Comparison of ENCODE assay signal across 1 cellular context in the genomic region with DNA sequence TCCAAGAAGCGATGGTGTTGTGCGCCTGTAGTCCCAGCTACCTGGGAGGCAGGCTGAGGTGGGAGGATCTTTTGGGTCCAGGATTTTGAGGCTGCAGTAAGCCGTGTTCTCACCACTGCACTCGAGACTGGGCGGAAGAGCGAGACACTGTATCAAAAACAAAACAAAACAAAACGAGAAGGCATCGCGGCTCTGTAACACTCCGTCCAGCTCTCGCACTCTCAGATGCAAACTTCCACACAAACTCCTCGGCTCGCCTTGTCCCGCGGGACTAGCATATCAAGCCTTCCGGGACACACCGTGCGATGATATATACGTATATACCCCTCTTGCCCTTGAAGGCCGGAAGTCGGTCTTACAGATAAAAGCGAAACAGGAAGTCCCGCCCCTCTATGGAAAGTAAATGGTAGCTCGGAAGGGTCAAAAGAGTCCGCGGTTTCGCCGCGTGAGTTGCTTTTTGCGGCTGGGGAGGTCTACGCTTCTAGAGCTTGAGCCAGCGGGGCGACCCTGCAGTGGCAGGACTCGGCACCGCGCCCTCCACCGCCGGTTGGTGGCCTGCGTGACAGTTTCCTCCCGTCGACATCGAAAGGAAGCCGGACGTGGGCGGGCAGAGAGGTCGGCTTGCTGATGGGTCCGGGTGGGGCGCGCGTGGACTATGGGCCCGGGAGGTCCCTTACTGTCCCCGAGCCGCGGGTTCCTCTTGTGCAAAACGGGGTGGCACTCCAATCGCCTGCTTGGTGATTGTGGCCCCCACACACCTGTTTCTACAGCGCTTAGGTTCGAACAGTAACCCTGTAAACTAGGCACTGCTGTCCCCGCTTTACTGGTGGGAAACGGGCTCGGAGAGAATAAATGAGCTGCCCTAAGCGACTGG.
TF ChIP-seq lines count a peak whose summit lies in the region.

A gene with protein sequence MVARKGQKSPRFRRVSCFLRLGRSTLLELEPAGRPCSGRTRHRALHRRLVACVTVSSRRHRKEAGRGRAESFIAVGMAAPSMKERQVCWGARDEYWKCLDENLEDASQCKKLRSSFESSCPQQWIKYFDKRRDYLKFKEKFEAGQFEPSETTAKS (plus strand): TSS at position 393 of the 874 bp plus-strand sequence. CDS start 11 bp downstream, at position 404.

TF ChIP-seq in HepG2, 621 proteins besides CTCF, POLR2A, EP300 and RAD21 (continued from another document and continues in another):
- TF ChIP-seq ZNF44 (CRISPR knock-in tag; IDR thresholded peaks at IDR 0.05) (peak; percentile 92; the same call in 1 of the 2 replicates), ZNF850 (CRISPR knock-in tag; conservative IDR thresholded peaks at IDR 0.05) (no peak), CBFB (CRISPR knock-in tag; IDR thresholded peaks at IDR 0.05) (peak; percentile 99), REL (CRISPR knock-in tag; conservative IDR thresholded peaks at IDR 0.05) (no peak), ZSCAN30 (CRISPR knock-in tag; IDR thresholded peaks at IDR 0.05) (no peak), ESRRA (CRISPR knock-in tag; IDR thresholded peaks at IDR 0.05; ENCODE audit: low read depth) (peak; percentile 90), TGIF2 (CRISPR knock-in tag; IDR thresholded peaks at IDR 0.05) (0 out of 2 replicates have a peak, but pooled peaks have one; percentile 13), ETV6 (CRISPR knock-in tag; conservative IDR thresholded peaks at IDR 0.05) (peak; percentile 72; the same call in 1 of the 2 replicates), NFKBIZ (CRISPR knock-in tag; IDR thresholded peaks at IDR 0.05) (peak; percentile 50; the same call in 1 of the 2 replicates), RFXAP (CRISPR knock-in tag; IDR thresholded peaks at IDR 0.05; ENCODE audit: borderline replicate concordance) (peak; percentile 58; the same call in 1 of the 2 replicates), ASH2L (IDR thresholded peaks at IDR 0.05; ENCODE audit: insufficient read length, low read depth, low read length) (peak; percentile 99), FOXC1 (CRISPR knock-in tag; IDR thresholded peaks at IDR 0.05; ENCODE audit: borderline replicate concordance) (peak; percentile 85), EED (CRISPR knock-in tag; IDR thresholded peaks at IDR 0.05) (peak; percentile 92), NFE2L1 (CRISPR knock-in tag; IDR thresholded peaks at IDR 0.05; ENCODE audit: borderline replicate concordance) (peak; percentile 88; the same call in 1 of the 2 replicates), ZNF563 (CRISPR knock-in tag; IDR thresholded peaks at IDR 0.05) (peak; percentile 80), ZBTB7A (CRISPR knock-in tag; IDR thresholded peaks at IDR 0.05) (no peak), ERF (CRISPR knock-in tag; IDR thresholded peaks at IDR 0.05) (peak; percentile 66; the same call in 1 of the 2 replicates), HNF4A (CRISPR knock-in tag; IDR thresholded peaks at IDR 0.05) (peak; percentile 57)
- TF ChIP-seq, protein P1, sequence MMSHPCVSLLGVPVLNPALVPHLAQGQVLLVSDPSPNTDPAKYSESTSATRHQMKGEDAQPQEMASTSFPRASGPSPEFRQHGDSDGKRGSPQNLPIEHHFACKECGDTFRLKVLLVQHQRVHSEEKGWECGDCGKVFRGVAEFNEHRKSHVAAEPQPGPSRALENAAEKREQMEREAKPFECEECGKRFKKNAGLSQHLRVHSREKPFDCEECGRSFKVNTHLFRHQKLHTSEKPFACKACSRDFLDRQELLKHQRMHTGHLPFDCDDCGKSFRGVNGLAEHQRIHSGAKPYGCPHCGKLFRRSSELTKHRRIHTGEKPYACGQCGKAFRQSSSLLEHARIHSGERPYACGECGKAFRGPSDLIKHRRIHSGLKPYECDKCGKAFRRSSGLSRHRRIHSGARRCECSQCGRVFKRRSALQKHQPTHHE (CRISPR knock-in tag; IDR thresholded peaks at IDR 0.05; ENCODE audit: borderline replicate concordance) = peak; percentile 85; the same call in 1 of the 2 replicates
- TF ChIP-seq, protein P2, sequence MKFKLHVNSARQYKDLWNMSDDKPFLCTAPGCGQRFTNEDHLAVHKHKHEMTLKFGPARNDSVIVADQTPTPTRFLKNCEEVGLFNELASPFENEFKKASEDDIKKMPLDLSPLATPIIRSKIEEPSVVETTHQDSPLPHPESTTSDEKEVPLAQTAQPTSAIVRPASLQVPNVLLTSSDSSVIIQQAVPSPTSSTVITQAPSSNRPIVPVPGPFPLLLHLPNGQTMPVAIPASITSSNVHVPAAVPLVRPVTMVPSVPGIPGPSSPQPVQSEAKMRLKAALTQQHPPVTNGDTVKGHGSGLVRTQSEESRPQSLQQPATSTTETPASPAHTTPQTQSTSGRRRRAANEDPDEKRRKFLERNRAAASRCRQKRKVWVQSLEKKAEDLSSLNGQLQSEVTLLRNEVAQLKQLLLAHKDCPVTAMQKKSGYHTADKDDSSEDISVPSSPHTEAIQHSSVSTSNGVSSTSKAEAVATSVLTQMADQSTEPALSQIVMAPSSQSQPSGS (CRISPR knock-in tag; IDR thresholded peaks at IDR 0.05) = 0 out of 2 replicates have a peak, but pooled peaks have one; percentile 64
- TF ChIP-seq, protein P3, sequence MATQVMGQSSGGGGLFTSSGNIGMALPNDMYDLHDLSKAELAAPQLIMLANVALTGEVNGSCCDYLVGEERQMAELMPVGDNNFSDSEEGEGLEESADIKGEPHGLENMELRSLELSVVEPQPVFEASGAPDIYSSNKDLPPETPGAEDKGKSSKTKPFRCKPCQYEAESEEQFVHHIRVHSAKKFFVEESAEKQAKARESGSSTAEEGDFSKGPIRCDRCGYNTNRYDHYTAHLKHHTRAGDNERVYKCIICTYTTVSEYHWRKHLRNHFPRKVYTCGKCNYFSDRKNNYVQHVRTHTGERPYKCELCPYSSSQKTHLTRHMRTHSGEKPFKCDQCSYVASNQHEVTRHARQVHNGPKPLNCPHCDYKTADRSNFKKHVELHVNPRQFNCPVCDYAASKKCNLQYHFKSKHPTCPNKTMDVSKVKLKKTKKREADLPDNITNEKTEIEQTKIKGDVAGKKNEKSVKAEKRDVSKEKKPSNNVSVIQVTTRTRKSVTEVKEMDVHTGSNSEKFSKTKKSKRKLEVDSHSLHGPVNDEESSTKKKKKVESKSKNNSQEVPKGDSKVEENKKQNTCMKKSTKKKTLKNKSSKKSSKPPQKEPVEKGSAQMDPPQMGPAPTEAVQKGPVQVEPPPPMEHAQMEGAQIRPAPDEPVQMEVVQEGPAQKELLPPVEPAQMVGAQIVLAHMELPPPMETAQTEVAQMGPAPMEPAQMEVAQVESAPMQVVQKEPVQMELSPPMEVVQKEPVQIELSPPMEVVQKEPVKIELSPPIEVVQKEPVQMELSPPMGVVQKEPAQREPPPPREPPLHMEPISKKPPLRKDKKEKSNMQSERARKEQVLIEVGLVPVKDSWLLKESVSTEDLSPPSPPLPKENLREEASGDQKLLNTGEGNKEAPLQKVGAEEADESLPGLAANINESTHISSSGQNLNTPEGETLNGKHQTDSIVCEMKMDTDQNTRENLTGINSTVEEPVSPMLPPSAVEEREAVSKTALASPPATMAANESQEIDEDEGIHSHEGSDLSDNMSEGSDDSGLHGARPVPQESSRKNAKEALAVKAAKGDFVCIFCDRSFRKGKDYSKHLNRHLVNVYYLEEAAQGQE (IDR thresholded peaks at IDR 0.05; ENCODE audit: borderline replicate concordance in 1 of 2, low read depth in 1 of 2, low read length in 2 of 2) = peak in 1 of 2 experiments; percentile 37; a peak in 1 of 4 replicates
- TF ChIP-seq, protein P4, sequence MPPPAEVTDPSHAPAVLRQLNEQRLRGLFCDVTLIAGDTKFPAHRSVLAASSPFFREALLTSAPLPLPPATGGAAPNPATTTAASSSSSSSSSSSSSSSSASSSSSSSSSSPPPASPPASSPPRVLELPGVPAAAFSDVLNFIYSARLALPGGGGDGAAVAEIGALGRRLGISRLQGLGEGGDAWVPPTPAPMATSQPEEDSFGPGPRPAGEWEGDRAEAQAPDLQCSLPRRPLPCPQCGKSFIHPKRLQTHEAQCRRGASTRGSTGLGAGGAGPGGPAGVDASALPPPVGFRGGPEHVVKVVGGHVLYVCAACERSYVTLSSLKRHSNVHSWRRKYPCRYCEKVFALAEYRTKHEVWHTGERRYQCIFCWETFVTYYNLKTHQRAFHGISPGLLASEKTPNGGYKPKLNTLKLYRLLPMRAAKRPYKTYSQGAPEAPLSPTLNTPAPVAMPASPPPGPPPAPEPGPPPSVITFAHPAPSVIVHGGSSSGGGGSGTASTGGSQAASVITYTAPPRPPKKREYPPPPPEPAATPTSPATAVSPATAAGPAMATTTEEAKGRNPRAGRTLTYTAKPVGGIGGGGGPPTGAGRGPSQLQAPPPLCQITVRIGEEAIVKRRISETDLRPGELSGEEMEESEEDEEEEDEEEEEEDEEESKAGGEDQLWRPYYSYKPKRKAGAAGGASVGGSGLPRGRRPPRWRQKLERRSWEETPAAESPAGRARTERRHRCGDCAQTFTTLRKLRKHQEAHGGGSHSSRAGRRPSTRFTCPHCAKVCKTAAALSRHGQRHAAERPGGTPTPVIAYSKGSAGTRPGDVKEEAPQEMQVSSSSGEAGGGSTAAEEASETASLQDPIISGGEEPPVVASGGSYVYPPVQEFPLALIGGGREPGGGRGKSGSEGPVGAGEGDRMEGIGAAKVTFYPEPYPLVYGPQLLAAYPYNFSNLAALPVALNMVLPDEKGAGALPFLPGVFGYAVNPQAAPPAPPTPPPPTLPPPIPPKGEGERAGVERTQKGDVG (CRISPR knock-in tag; IDR thresholded peaks at IDR 0.05; ENCODE audit: borderline replicate concordance) = 0 out of 2 replicates have a peak, but pooled peaks have one; percentile 48
- TF ChIP-seq, protein P5, sequence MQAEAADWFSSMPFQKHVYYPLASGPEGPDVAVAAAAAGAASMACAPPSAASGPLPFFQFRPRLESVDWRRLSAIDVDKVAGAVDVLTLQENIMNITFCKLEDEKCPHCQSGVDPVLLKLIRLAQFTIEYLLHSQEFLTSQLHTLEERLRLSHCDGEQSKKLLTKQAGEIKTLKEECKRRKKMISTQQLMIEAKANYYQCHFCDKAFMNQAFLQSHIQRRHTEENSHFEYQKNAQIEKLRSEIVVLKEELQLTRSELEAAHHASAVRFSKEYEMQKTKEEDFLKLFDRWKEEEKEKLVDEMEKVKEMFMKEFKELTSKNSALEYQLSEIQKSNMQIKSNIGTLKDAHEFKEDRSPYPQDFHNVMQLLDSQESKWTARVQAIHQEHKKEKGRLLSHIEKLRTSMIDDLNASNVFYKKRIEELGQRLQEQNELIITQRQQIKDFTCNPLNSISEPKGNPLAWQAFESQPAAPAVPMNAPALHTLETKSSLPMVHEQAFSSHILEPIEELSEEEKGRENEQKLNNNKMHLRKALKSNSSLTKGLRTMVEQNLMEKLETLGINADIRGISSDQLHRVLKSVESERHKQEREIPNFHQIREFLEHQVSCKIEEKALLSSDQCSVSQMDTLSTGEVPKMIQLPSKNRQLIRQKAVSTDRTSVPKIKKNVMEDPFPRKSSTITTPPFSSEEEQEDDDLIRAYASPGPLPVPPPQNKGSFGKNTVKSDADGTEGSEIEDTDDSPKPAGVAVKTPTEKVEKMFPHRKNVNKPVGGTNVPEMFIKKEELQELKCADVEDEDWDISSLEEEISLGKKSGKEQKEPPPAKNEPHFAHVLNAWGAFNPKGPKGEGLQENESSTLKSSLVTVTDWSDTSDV (CRISPR knock-in tag; IDR thresholded peaks at IDR 0.05) = peak; percentile 31; the same call in 1 of the 2 replicates
- TF ChIP-seq, protein P6, sequence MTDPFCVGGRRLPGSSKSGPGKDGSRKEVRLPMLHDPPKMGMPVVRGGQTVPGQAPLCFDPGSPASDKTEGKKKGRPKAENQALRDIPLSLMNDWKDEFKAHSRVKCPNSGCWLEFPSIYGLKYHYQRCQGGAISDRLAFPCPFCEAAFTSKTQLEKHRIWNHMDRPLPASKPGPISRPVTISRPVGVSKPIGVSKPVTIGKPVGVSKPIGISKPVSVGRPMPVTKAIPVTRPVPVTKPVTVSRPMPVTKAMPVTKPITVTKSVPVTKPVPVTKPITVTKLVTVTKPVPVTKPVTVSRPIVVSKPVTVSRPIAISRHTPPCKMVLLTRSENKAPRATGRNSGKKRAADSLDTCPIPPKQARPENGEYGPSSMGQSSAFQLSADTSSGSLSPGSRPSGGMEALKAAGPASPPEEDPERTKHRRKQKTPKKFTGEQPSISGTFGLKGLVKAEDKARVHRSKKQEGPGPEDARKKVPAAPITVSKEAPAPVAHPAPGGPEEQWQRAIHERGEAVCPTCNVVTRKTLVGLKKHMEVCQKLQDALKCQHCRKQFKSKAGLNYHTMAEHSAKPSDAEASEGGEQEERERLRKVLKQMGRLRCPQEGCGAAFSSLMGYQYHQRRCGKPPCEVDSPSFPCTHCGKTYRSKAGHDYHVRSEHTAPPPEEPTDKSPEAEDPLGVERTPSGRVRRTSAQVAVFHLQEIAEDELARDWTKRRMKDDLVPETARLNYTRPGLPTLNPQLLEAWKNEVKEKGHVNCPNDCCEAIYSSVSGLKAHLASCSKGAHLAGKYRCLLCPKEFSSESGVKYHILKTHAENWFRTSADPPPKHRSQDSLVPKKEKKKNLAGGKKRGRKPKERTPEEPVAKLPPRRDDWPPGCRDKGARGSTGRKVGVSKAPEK (CRISPR knock-in tag; IDR thresholded peaks at IDR 0.05; ENCODE audit: borderline replicate concordance) = peak; percentile 44; the same call in 1 of the 2 replicates
- TF ChIP-seq, protein P7, sequence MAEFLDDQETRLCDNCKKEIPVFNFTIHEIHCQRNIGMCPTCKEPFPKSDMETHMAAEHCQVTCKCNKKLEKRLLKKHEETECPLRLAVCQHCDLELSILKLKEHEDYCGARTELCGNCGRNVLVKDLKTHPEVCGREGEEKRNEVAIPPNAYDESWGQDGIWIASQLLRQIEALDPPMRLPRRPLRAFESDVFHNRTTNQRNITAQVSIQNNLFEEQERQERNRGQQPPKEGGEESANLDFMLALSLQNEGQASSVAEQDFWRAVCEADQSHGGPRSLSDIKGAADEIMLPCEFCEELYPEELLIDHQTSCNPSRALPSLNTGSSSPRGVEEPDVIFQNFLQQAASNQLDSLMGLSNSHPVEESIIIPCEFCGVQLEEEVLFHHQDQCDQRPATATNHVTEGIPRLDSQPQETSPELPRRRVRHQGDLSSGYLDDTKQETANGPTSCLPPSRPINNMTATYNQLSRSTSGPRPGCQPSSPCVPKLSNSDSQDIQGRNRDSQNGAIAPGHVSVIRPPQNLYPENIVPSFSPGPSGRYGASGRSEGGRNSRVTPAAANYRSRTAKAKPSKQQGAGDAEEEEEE (CRISPR knock-in tag; IDR thresholded peaks at IDR 0.05; ENCODE audit: borderline replicate concordance) = peak; percentile 86; the same call in 1 of the 2 replicates
- TF ChIP-seq, protein P8, sequence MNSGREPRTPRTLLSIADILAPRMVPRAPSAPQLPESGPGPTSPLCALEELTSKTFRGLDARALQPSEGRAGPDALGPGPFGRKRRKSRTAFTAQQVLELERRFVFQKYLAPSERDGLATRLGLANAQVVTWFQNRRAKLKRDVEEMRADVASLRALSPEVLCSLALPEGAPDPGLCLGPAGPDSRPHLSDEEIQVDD (CRISPR knock-in tag; IDR thresholded peaks at IDR 0.05; ENCODE audit: borderline replicate concordance) = no peak
- TF ChIP-seq, protein P9, sequence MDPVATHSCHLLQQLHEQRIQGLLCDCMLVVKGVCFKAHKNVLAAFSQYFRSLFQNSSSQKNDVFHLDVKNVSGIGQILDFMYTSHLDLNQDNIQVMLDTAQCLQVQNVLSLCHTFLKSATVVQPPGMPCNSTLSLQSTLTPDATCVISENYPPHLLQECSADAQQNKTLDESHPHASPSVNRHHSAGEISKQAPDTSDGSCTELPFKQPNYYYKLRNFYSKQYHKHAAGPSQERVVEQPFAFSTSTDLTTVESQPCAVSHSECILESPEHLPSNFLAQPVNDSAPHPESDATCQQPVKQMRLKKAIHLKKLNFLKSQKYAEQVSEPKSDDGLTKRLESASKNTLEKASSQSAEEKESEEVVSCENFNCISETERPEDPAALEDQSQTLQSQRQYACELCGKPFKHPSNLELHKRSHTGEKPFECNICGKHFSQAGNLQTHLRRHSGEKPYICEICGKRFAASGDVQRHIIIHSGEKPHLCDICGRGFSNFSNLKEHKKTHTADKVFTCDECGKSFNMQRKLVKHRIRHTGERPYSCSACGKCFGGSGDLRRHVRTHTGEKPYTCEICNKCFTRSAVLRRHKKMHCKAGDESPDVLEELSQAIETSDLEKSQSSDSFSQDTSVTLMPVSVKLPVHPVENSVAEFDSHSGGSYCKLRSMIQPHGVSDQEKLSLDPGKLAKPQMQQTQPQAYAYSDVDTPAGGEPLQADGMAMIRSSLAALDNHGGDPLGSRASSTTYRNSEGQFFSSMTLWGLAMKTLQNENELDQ (CRISPR knock-in tag; IDR thresholded peaks at IDR 0.05; ENCODE audit: borderline replicate concordance) = no peak
